In genomic region chr7:651032-651728, GRCh38 we compare ENCODE assay signal across 18 cellular contexts.
DNase-seq lines count a peak whose midpoint lies in the region; ATAC-seq and TF ChIP-seq lines count a peak whose summit lies in the region.
"Had no signal": no experiment of that assay in that cellular context is flagged by ENCODE, and none has a peak within 500 bp of the region (broad histone marks: within the 10 kb centered on the region; RNA-seq: fewer than 3 reads in every experiment).

No MANE protein-coding gene starts in this region.

- H3K9me3 Mint-ChIP-seq in CD8-positive, alpha-beta T cell, result no peaks in the 10 kb centered on the region
- no peaks in the 10 kb centered on the region for H3K9me3 Mint-ChIP-seq in activated T-helper 17 cell treated with anti-CD3 and anti-CD28 coated beads, Interleukin-2, amount 50 U/mL, for 72 hours
- H3K9me3 Mint-ChIP-seq: activated T-cell treated with anti-CD3 and anti-CD28 coated beads, Interleukin-2, amount 50 U/mL, for 72 hours had no signal

- CTCF ChIA-PET in CD8-positive, alpha-beta T cell (lab: Charles Lee), result no interaction called here

- TF ChIP-seq CTCF in CD8-positive, alpha-beta T cell (IDR thresholded peaks at IDR 0.05), result no peak
- no peak for TF ChIP-seq CTCF in osteoblast (IDR thresholded peaks at IDR 0.05; ENCODE audit: extremely low read depth, low read depth, low read length)

- intact Hi-C loops in CD8-positive, alpha-beta T cell (cut with DNase I, micrococcal nuclease), result no loop called here

- H3K9me3 ChIP-seq in CD8-positive, alpha-beta T cell (ENCODE audit: low read length), result no peaks in the 10 kb centered on the region
- no peaks in the 10 kb centered on the region for H3K9me3 ChIP-seq in osteoblast (ENCODE audit: low read depth, low read length)
- H3K9me3 ChIP-seq: gastroesophageal sphincter, psoas muscle, thoracic aorta had no signal

- no peak for ATAC-seq in CD8-positive, alpha-beta T cell
- peak; percentile 55 for ATAC-seq in activated T-helper 17 cell treated with anti-CD3 and anti-CD28 coated beads, Interleukin-2, amount 50 U/mL, for 72 hours (replicated peaks)
- no peak for ATAC-seq in HG02884 (IDR thresholded peaks at IDR 0.05; ENCODE audit: unreplicated experiment)
- ATAC-seq in GM21367 (IDR thresholded peaks at IDR 0.05; ENCODE audit: unreplicated experiment), result no peak
- ATAC-seq in HG03460 (IDR thresholded peaks at IDR 0.05; ENCODE audit: unreplicated experiment), result no peak
- ATAC-seq: activated T-cell treated with anti-CD3 and anti-CD28 coated beads, Interleukin-2, amount 50 U/mL, for 72 hours; K562 had no signal

- POLR2A ChIA-PET in CD8-positive, alpha-beta T cell (lab: Charles Lee), result no interaction called here

- H3K4me3 Mint-ChIP-seq in CD8-positive, alpha-beta T cell, result no peak overlapping the region
- no peak overlapping the region for H3K4me3 Mint-ChIP-seq in activated T-helper 17 cell treated with anti-CD3 and anti-CD28 coated beads, Interleukin-2, amount 50 U/mL, for 72 hours
- H3K4me3 Mint-ChIP-seq: activated T-cell treated with anti-CD3 and anti-CD28 coated beads, Interleukin-2, amount 50 U/mL, for 72 hours; nephron had no signal

- no peaks in the 10 kb centered on the region for H3K36me3 Mint-ChIP-seq in CD8-positive, alpha-beta T cell
- H3K36me3 Mint-ChIP-seq in activated T-helper 17 cell treated with anti-CD3 and anti-CD28 coated beads, Interleukin-2, amount 50 U/mL, for 72 hours (ENCODE audit: low read depth), result no peaks in the 10 kb centered on the region

- H4K20me1 ChIP-seq in osteoblast (ENCODE audit: insufficient read depth, low read length), result no peaks in the 10 kb centered on the region

- DNase-seq in activated gamma-delta T cell treated with anti-CD3 and anti-CD28 coated beads, Interleukin-2, amount 50 U/mL, for 16 hours (ENCODE audit: low read depth), result peak; percentile 15
- DNase-seq in activated gamma-delta T cell treated with Interleukin-2 at 50 U/mL for 16 hours, result no peak
- peak in 1 of 7 experiments; percentile 49 for DNase-seq in CD8-positive, alpha-beta T cell
- peak; percentile 25 for DNase-seq in osteoblast (ENCODE audit: insufficient read length, low spot score, missing footprints)
- DNase-seq: NCI-H1092 treated with DMSO at 0.1 percent for 48 hours, NCI-H774 had no signal

- H3K79me2 ChIP-seq in osteoblast (ENCODE audit: insufficient read depth, low read length), result no peaks in the 10 kb centered on the region

- no peak overlapping the region for H3K27ac ChIP-seq in CD8-positive, alpha-beta T cell (ENCODE audit: low read depth, low read length)
- no peak overlapping the region for H3K27ac ChIP-seq in osteoblast (ENCODE audit: low read depth, low read length)
- H3K27ac ChIP-seq: psoas muscle, thoracic aorta had no signal

- no peaks in the 10 kb centered on the region for H3K4me1 Mint-ChIP-seq in CD8-positive, alpha-beta T cell (ENCODE audit: low read depth)
- H3K4me1 Mint-ChIP-seq in activated T-helper 17 cell treated with anti-CD3 and anti-CD28 coated beads, Interleukin-2, amount 50 U/mL, for 72 hours, result no peaks in the 10 kb centered on the region
- H3K4me1 Mint-ChIP-seq: nephron had no signal

- no peaks in the 10 kb centered on the region for H3K4me1 ChIP-seq in CD8-positive, alpha-beta T cell (ENCODE audit: insufficient read depth, low read length)
- no peaks in the 10 kb centered on the region for H3K4me1 ChIP-seq in osteoblast (ENCODE audit: insufficient read depth, low read length)
- H3K4me1 ChIP-seq: psoas muscle had no signal

- H3K4me2 ChIP-seq in osteoblast (ENCODE audit: insufficient read depth, low read length), result no peak overlapping the region

- no peak overlapping the region for H2AFZ ChIP-seq in osteoblast (ENCODE audit: low read length)

- H3K27me3 ChIP-seq in CD8-positive, alpha-beta T cell (ENCODE audit: insufficient read depth, low read length), result no peaks in the 10 kb centered on the region
- no peaks in the 10 kb centered on the region for H3K27me3 ChIP-seq in osteoblast (ENCODE audit: insufficient read depth, low read length)
- H3K27me3 ChIP-seq: gastroesophageal sphincter had no signal

- H3K27me3 Mint-ChIP-seq in CD8-positive, alpha-beta T cell (ENCODE audit: low read depth), result no peaks in the 10 kb centered on the region
- no peaks in the 10 kb centered on the region for H3K27me3 Mint-ChIP-seq in activated T-helper 17 cell treated with anti-CD3 and anti-CD28 coated beads, Interleukin-2, amount 50 U/mL, for 72 hours

- H3K4me3 ChIP-seq in CD8-positive, alpha-beta T cell (ENCODE audit: low read depth, low read length), result no peak overlapping the region
- H3K4me3 ChIP-seq in osteoblast (ENCODE audit: insufficient read depth, low read length), result no peak overlapping the region
- H3K4me3 ChIP-seq: coronary artery, gastroesophageal sphincter, K562, lung, psoas muscle, thoracic aorta had no signal

- H3K27ac Mint-ChIP-seq in CD8-positive, alpha-beta T cell, result peak overlapping the region; percentile 27
- no peak overlapping the region for H3K27ac Mint-ChIP-seq in activated T-helper 17 cell treated with anti-CD3 and anti-CD28 coated beads, Interleukin-2, amount 50 U/mL, for 72 hours
- H3K27ac Mint-ChIP-seq: activated T-cell treated with anti-CD3 and anti-CD28 coated beads, Interleukin-2, amount 50 U/mL, for 72 hours; nephron had no signal

- H3K36me3 ChIP-seq in CD8-positive, alpha-beta T cell (ENCODE audit: insufficient read depth, low read length), result no peaks in the 10 kb centered on the region
- H3K36me3 ChIP-seq in osteoblast (ENCODE audit: insufficient read depth, low read length), result no peaks in the 10 kb centered on the region
- H3K36me3 ChIP-seq: gastroesophageal sphincter, thoracic aorta had no signal
